Comparison of ENCODE assay signal across 1 cellular context in the genomic region with DNA sequence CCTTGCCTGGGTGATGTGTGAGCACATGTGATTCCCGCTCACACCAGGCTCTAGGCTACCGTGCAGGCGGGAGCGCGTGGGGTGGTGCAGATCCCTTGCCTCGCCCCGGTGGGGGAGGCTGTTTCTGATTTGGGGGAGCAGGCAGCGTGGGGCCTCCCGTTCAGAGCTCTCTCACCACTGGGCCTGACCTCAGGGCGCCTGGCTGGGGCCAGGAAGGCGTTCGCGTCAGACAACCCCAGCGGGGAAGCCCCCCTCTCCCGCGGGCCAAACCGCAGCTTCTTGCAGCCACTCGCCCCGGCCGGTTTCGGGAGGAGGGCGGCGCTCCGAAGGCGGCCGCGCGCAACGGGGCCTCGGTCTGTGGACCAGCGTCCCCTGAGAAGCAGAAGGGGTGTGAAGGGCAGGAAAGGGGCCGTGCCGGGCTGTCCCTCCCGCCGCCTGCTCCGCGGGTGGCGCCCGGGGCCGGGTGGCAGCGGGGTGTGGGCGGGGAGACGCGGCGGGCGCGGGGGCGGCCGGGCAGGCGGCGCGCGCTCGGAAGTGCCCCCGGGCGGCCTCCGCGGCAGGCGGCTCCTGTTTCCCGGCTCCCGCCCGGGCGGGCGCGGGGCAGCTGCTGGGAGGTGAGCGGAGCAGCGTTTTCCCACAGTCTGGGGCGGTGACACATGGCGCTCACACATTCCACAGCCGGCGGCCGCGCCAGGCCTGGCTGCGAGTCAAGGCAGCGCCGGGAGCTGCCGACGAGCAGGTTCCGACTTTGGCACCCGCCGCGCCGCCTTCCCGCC.
TF ChIP-seq lines count a peak whose summit lies in the region.

No MANE protein-coding gene starts in this region.

TF ChIP-seq in HepG2, 621 proteins besides CTCF, POLR2A, EP300 and RAD21 (continued from another document and continues in another):
- TF ChIP-seq, protein P1, sequence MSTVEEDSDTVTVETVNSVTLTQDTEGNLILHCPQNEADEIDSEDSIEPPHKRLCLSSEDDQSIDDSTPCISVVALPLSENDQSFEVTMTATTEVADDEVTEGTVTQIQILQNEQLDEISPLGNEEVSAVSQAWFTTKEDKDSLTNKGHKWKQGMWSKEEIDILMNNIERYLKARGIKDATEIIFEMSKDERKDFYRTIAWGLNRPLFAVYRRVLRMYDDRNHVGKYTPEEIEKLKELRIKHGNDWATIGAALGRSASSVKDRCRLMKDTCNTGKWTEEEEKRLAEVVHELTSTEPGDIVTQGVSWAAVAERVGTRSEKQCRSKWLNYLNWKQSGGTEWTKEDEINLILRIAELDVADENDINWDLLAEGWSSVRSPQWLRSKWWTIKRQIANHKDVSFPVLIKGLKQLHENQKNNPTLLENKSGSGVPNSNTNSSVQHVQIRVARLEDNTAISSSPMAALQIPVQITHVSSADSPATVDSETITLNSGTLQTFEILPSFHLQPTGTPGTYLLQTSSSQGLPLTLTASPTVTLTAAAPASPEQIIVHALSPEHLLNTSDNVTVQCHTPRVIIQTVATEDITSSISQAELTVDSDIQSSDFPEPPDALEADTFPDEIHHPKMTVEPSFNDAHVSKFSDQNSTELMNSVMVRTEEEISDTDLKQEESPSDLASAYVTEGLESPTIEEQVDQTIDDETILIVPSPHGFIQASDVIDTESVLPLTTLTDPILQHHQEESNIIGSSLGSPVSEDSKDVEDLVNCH (CRISPR knock-in tag; IDR thresholded peaks at IDR 0.05) = 0 out of 2 replicates have a peak, but pooled peaks have one; percentile 58
- TF ChIP-seq USF2 (IDR thresholded peaks at IDR 0.05; ENCODE audit: low read depth, low read length) = no peak
- peak; percentile 33; the same call in 1 of the 2 replicates for TF ChIP-seq USF2 (CRISPR knock-in tag; IDR thresholded peaks at IDR 0.05; ENCODE audit: borderline replicate concordance)
- TF ChIP-seq ZNF782 (CRISPR knock-in tag; IDR thresholded peaks at IDR 0.05; ENCODE audit: borderline replicate concordance) = peak; percentile 96; the same call in 1 of the 2 replicates
- TF ChIP-seq ZNF24 (IDR thresholded peaks at IDR 0.05) = no peak
- peak; percentile 82; the same call in 1 of the 2 replicates for TF ChIP-seq ZNF639 (CRISPR knock-in tag; conservative IDR thresholded peaks at IDR 0.05)
- TF ChIP-seq, protein P2, sequence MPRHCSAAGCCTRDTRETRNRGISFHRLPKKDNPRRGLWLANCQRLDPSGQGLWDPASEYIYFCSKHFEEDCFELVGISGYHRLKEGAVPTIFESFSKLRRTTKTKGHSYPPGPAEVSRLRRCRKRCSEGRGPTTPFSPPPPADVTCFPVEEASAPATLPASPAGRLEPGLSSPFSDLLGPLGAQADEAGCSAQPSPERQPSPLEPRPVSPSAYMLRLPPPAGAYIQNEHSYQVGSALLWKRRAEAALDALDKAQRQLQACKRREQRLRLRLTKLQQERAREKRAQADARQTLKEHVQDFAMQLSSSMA (CRISPR knock-in tag; IDR thresholded peaks at IDR 0.05) = peak; percentile 85; the same call in 1 of the 2 replicates
- TF ChIP-seq ETV5 (CRISPR knock-in tag; IDR thresholded peaks at IDR 0.05; ENCODE audit: borderline replicate concordance) = peak; percentile 9; the same call in 1 of the 2 replicates
- peak; percentile 37 for TF ChIP-seq HNF4A (CRISPR knock-in tag; IDR thresholded peaks at IDR 0.05)
- TF ChIP-seq, protein P3, sequence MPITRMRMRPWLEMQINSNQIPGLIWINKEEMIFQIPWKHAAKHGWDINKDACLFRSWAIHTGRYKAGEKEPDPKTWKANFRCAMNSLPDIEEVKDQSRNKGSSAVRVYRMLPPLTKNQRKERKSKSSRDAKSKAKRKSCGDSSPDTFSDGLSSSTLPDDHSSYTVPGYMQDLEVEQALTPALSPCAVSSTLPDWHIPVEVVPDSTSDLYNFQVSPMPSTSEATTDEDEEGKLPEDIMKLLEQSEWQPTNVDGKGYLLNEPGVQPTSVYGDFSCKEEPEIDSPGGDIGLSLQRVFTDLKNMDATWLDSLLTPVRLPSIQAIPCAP (CRISPR knock-in tag; IDR thresholded peaks at IDR 0.05; ENCODE audit: low read depth) = 0 out of 2 replicates have a peak, but pooled peaks have one; percentile 94
- TF ChIP-seq ELK4 (CRISPR knock-in tag; IDR thresholded peaks at IDR 0.05; ENCODE audit: borderline replicate concordance) = peak; percentile 93; the same call in 1 of the 2 replicates
- TF ChIP-seq SNAPC2 (CRISPR knock-in tag; IDR thresholded peaks at IDR 0.05) = peak; percentile 91; the same call in 1 of the 2 replicates
- no peak for TF ChIP-seq ZNF468 (CRISPR knock-in tag; IDR thresholded peaks at IDR 0.05)
- TF ChIP-seq, protein P4, sequence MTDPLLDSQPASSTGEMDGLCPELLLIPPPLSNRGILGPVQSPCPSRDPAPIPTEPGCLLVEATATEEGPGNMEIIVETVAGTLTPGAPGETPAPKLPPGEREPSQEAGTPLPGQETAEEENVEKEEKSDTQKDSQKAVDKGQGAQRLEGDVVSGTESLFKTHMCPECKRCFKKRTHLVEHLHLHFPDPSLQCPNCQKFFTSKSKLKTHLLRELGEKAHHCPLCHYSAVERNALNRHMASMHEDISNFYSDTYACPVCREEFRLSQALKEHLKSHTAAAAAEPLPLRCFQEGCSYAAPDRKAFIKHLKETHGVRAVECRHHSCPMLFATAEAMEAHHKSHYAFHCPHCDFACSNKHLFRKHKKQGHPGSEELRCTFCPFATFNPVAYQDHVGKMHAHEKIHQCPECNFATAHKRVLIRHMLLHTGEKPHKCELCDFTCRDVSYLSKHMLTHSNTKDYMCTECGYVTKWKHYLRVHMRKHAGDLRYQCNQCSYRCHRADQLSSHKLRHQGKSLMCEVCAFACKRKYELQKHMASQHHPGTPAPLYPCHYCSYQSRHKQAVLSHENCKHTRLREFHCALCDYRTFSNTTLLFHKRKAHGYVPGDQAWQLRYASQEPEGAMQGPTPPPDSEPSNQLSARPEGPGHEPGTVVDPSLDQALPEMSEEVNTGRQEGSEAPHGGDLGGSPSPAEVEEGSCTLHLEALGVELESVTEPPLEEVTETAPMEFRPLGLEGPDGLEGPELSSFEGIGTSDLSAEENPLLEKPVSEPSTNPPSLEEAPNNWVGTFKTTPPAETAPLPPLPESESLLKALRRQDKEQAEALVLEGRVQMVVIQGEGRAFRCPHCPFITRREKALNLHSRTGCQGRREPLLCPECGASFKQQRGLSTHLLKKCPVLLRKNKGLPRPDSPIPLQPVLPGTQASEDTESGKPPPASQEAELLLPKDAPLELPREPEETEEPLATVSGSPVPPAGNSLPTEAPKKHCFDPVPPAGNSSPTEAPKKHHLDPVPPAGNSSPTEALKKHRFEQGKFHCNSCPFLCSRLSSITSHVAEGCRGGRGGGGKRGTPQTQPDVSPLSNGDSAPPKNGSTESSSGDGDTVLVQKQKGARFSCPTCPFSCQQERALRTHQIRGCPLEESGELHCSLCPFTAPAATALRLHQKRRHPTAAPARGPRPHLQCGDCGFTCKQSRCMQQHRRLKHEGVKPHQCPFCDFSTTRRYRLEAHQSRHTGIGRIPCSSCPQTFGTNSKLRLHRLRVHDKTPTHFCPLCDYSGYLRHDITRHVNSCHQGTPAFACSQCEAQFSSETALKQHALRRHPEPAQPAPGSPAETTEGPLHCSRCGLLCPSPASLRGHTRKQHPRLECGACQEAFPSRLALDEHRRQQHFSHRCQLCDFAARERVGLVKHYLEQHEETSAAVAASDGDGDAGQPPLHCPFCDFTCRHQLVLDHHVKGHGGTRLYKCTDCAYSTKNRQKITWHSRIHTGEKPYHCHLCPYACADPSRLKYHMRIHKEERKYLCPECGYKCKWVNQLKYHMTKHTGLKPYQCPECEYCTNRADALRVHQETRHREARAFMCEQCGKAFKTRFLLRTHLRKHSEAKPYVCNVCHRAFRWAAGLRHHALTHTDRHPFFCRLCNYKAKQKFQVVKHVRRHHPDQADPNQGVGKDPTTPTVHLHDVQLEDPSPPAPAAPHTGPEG (CRISPR knock-in tag; IDR thresholded peaks at IDR 0.05) = peak; percentile 90
- TF ChIP-seq ZNF761 (CRISPR knock-in tag; conservative IDR thresholded peaks at IDR 0.05) = peak; percentile 8; the same call in 1 of the 2 replicates
- TF ChIP-seq TBX3 (IDR thresholded peaks at IDR 0.05; ENCODE audit: borderline replicate concordance) = no peak
- peak; percentile 63; the same call in 1 of the 2 replicates for TF ChIP-seq SIX4 (CRISPR knock-in tag; IDR thresholded peaks at IDR 0.05)
- 0 out of 2 replicates have a peak, but pooled peaks have one; percentile 22 for TF ChIP-seq ZHX2 (IDR thresholded peaks at IDR 0.05; ENCODE audit: low read depth)
- TF ChIP-seq ZHX2 (CRISPR knock-in tag; IDR thresholded peaks at IDR 0.05; ENCODE audit: borderline replicate concordance) = peak; percentile 97; the same call in 1 of the 2 replicates
- peak; percentile 18; the same call in 1 of the 2 replicates for TF ChIP-seq ELF1 (CRISPR knock-in tag; IDR thresholded peaks at IDR 0.05)
- no peak for TF ChIP-seq MYPOP (CRISPR knock-in tag; IDR thresholded peaks at IDR 0.05)
